In the genomic region with DNA sequence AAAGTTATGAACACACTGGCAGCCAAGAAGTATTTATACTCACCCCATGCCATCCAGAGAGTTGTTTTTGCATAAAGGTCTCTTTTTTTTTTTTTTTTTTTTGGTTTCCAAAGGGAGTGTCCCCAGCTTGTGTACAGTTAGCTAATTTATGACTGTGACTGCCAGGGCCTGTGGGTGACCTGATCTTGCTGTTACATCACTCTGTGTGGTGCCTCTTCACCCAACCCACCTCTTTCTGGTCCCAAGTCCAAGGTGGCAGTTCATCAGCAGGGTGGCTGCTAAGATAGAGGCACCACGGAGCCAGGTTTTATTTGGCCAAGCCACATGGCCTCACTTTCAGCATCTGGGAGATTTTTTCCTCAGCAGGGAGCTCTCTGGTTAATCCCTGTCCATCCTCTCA, we compare ENCODE assay signal across 16 cellular contexts. TPM values are rescaled to one million over a fixed set of nuclear protein-coding genes. Genes with fewer than 3 reads are reported as not detected.
A peak's percentile ranks its signal among the peaks of the same experiment; 100 is the strongest.
DNase-seq lines count a peak whose midpoint lies in the region; ATAC-seq and TF ChIP-seq lines count a peak whose summit lies in the region.
"Had no signal": no experiment of that assay in that cellular context is flagged by ENCODE, and none has a peak within 500 bp of the region (broad histone marks: within the 10 kb centered on the region; RNA-seq: fewer than 3 reads in every experiment).

TSS of gene NOS2 (minus strand) at position 8 of the 400 bp plus-strand sequence. CDS start 1,720 bp downstream, outside the sequence.

- H3K4me3 ChIP-seq in MG63 (no peak within 1 kb of the TSS), duodenal mucosa (ENCODE audit: low read depth in 1 of 2, low read length in 2 of 2) (peak within 1 kb of the TSS; percentile 28 to 53), neural progenitor cell (no peak within 1 kb of the TSS)
- H3K4me3 ChIP-seq: SJCRH30 had no signal

- H2AFZ ChIP-seq in neural progenitor cell (replicated peaks): no peak within 1 kb of the TSS

- CTCF ChIA-PET in activated CD4-positive, alpha-beta T cell treated with anti-CD3 and anti-CD28 coated beads for 36 hours (lab: Charles Lee): interaction anchor here (0.9 to 2.7 kb wide), 7 partner anchors 41 to 93 kb away, joined by 3 to 16 read pairs (median 6); no protein-coding TSS in a partner anchor

- H3F3A ChIP-seq in neural progenitor cell (ENCODE audit: low read depth): no peaks in the 10 kb centered on the region

- H3K27ac Mint-ChIP-seq in neural progenitor cell: peak within 1 kb of the TSS; percentile 50
- no peak within 1 kb of the TSS for H3K27ac Mint-ChIP-seq in activated CD4-positive, alpha-beta T cell treated with anti-CD3 and anti-CD28 coated beads for 36 hours

- H3K36me3 ChIP-seq in MG63 (no peaks in the 10 kb centered on the region), duodenal mucosa (ENCODE audit: control insufficient read depth in 1 of 2, insufficient read depth in 2 of 2, low read length in 2 of 2) (no peaks in the 10 kb centered on the region), neural progenitor cell (no peaks in the 10 kb centered on the region)
- H3K36me3 ChIP-seq: SJCRH30 had no signal

- POLR2A ChIA-PET in activated CD4-positive, alpha-beta T cell treated with anti-CD3 and anti-CD28 coated beads for 36 hours (lab: Charles Lee): no interaction called here

- H3K9me3 ChIP-seq in MG63 (no peaks in the 10 kb centered on the region), duodenal mucosa (ENCODE audit: control insufficient read depth in 1 of 2, low read length in 2 of 2) (no peaks in the 10 kb centered on the region), neural progenitor cell (ENCODE audit: low read depth) (no peaks in the 10 kb centered on the region)
- H3K9me3 ChIP-seq: SJCRH30 had no signal

- peak within 1 kb of the TSS in 1 of 2 donors; percentile 42 for H3K9ac ChIP-seq in duodenal mucosa (ENCODE audit: low read depth in 1 of 2, low read length in 2 of 2)
- H3K9ac ChIP-seq in neural progenitor cell: no peak within 1 kb of the TSS

- intact Hi-C loops in activated CD4-positive, alpha-beta T cell treated with anti-CD3 and anti-CD28 coated beads for 36 hours (cut with DNase I, micrococcal nuclease): no loop called here

- H3K4me3 Mint-ChIP-seq in neural progenitor cell: no peak within 1 kb of the TSS
- H3K4me3 Mint-ChIP-seq in activated CD4-positive, alpha-beta T cell treated with anti-CD3 and anti-CD28 coated beads for 36 hours: no peak within 1 kb of the TSS

- no peak within 1 kb of the TSS for H3K27ac ChIP-seq in duodenal mucosa (ENCODE audit: low read depth, low read length)
- H3K27ac ChIP-seq in neural progenitor cell: no peak within 1 kb of the TSS
- H3K27ac ChIP-seq: RWPE1, SJCRH30 had no signal

- DNase-seq in A172 (ENCODE audit: low spot score): peak; percentile 10
- peak; percentile 23 for DNase-seq in MG63
- DNase-seq in neural progenitor cell (ENCODE audit: low spot score): no peak
- DNase-seq in T-helper 2 cell: no peak
- no peak for DNase-seq in activated CD4-positive, alpha-beta T cell treated with anti-CD3 and anti-CD28 coated beads for 36 hours
- DNase-seq: Calu3, DND-41, Karpas-422, NCI-H1417 treated with DMSO at 0.1 percent for 48 hours, NCI-H2029, NCI-H510A, SJCRH30 had no signal

- H3K4me2 ChIP-seq in neural progenitor cell: no peak within 1 kb of the TSS

- peaks cover 15% of the 10 kb centered on the region for H3K27me3 Mint-ChIP-seq in neural progenitor cell (ENCODE audit: insufficient read depth, low read depth)
- H3K27me3 Mint-ChIP-seq in activated CD4-positive, alpha-beta T cell treated with anti-CD3 and anti-CD28 coated beads for 36 hours: peaks cover 12% of the 10 kb centered on the region

- peaks cover 37% of the 10 kb centered on the region for H3K4me1 Mint-ChIP-seq in neural progenitor cell
- H3K4me1 Mint-ChIP-seq in activated CD4-positive, alpha-beta T cell treated with anti-CD3 and anti-CD28 coated beads for 36 hours: peaks cover 3% of the 10 kb centered on the region

- no peak for ATAC-seq in HG03469 (IDR thresholded peaks at IDR 0.05; ENCODE audit: unreplicated experiment)
- no peak for ATAC-seq in activated CD4-positive, alpha-beta T cell treated with anti-CD3 and anti-CD28 coated beads for 36 hours

- H3K27me3 ChIP-seq in MG63: no peaks in the 10 kb centered on the region
- H3K27me3 ChIP-seq in duodenal mucosa (ENCODE audit: control insufficient read depth in 1 of 2, insufficient read depth in 2 of 2, low read length in 2 of 2): no peaks in the 10 kb centered on the region
- no peaks in the 10 kb centered on the region for H3K27me3 ChIP-seq in neural progenitor cell

- H4K20me1 ChIP-seq in neural progenitor cell (ENCODE audit: low read depth): no peaks in the 10 kb centered on the region

- H3K36me3 Mint-ChIP-seq in neural progenitor cell: no peaks in the 10 kb centered on the region
- no peaks in the 10 kb centered on the region for H3K36me3 Mint-ChIP-seq in activated CD4-positive, alpha-beta T cell treated with anti-CD3 and anti-CD28 coated beads for 36 hours (ENCODE audit: low read depth)

- H3K4me1 ChIP-seq in duodenal mucosa (ENCODE audit: control insufficient read depth in 1 of 2, insufficient read depth in 2 of 2, low read length in 2 of 2) (peaks cover 26 to 28% of the 10 kb centered on the region in 2 donors), neural progenitor cell (peaks cover 6% of the 10 kb centered on the region)
- H3K4me1 ChIP-seq: SJCRH30 had no signal

- no peak for TF ChIP-seq CTCF in neural progenitor cell (IDR thresholded peaks at IDR 0.05)

- no peaks in the 10 kb centered on the region for H3K9me3 Mint-ChIP-seq in neural progenitor cell
- H3K9me3 Mint-ChIP-seq in activated CD4-positive, alpha-beta T cell treated with anti-CD3 and anti-CD28 coated beads for 36 hours (ENCODE audit: low read depth): no peaks in the 10 kb centered on the region

- no peaks in the 10 kb centered on the region for H3K79me2 ChIP-seq in neural progenitor cell (ENCODE audit: low read depth)

RNA-seq across cellular contexts. Expression of gene NOS2, which starts in this region (rescaled TPM):
- total RNA-seq in A172 (2014; rRNA removed; shearing (Covaris generic)): 0.12 TPM in 1 of 2 replicates, not detected in the other
- total RNA-seq in MG63 (2014; rRNA removed; shearing (Covaris generic); ENCODE audit: low replicate concordance): not detected in 2 replicates
- total RNA-seq in neural progenitor cell (ENCODE audit: low replicate concordance): 26.6 and 39.7 TPM in 2 replicates
- total RNA-seq in activated CD4-positive, alpha-beta T cell treated with anti-CD3 and anti-CD28 coated beads for 36 hours: under 1 TPM; 0.07 to 0.09 TPM
- total RNA-seq: Calu3, OCI-LY7, SJCRH30 had no signal

Comparison
In these comparisons a context has a peak if more than half of its experiments do, and no peak if none do; other contexts are left out.
1. RNA of gene NOS2 (total RNA-seq): 26.6 to 39.7 TPM in neural progenitor cell; 0.07 to 0.09 TPM in activated CD4-positive, alpha-beta T cell treated with anti-CD3 and anti-CD28 coated beads for 36 hours, 0.12 TPM in A172 and not detected in MG63; every median in the first group is over 10 times any median in the second.
2. Peak in DNase-seq in A172; RNA of the gene not detected or under 1 TPM.
3. Peak in DNase-seq in MG63; RNA of the gene not detected or under 1 TPM.
4. H3K4me3 ChIP-seq: peak in duodenal mucosa (2 of 2); none in MG63 (single experiment) and neural progenitor cell (single experiment).